8 cellular contexts compared by ENCODE assay signal in the genomic region with DNA sequence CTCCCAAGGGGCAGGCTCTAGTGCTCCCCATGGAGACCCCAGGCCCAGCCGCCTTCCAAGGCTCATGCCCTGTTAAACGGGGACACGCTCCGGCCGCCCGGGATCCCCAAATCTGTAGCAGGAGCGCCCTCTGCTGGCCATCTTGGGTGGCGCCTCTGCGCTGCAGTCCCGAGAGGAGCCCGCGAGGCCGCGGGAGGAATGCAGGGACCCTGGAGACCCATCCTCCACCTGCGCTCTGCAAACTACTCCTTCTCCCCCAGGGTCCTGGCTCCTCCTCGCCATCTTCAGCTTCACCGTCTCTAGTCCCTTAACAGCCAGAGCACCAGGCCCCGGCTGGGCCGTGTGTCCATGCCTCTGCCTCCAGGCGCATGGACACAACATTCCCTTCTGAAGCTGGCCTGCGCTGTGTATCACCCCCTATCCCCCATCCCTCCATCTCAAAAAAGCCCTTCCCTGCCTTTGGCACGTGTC. TPM values are rescaled to one million over a fixed set of nuclear protein-coding genes. Genes with fewer than 3 reads are reported as not detected.
A peak's percentile ranks its signal among the peaks of the same experiment; 100 is the strongest.
DNase-seq lines count a peak whose midpoint lies in the region; ATAC-seq and TF ChIP-seq lines count a peak whose summit lies in the region.

No MANE protein-coding gene starts in this region.

- peaks cover 11% of the 10 kb centered on the region for H3K4me1 ChIP-seq in HAP-1

- H3K36me3 ChIP-seq in HAP-1 (replicated peaks), result no peaks in the 10 kb centered on the region

- peak; percentile 57 for ATAC-seq in left colon
- no peak for ATAC-seq in GM19455 (IDR thresholded peaks at IDR 0.05; ENCODE audit: unreplicated experiment)

- TF ChIP-seq CTCF in coronary artery (IDR thresholded peaks at IDR 0.05), result peak; percentile 85

- H3K36me3 Mint-ChIP-seq in activated CD4-positive, alpha-beta T cell treated with anti-CD3 and anti-CD28 coated beads, Interleukin-2, amount 10 ng/mL, durations not matched to agents 24 days and 14 days (ENCODE audit: low read depth), result no peaks in the 10 kb centered on the region

- H3K27me3 ChIP-seq in HAP-1 (ENCODE audit: low read depth), result no peaks in the 10 kb centered on the region

- peak overlapping the region in 1 of 2 donors; percentile 68 for H3K27ac ChIP-seq in coronary artery

- peaks cover 7% of the 10 kb centered on the region for H3K4me1 Mint-ChIP-seq in activated CD4-positive, alpha-beta T cell treated with anti-CD3 and anti-CD28 coated beads, Interleukin-2, amount 10 ng/mL, durations not matched to agents 24 days and 14 days

- DNase-seq in C1 segment of cervical spinal cord (lab: John Stamatoyannopoulos, UW), result peak in 12 of 14 donors; percentile 37 to 84 (median 68)
- peak; percentile 71 to 97 for DNase-seq in HAP-1 (ENCODE audit: low spot score in 2 of 2)
- DNase-seq in NCI-H460 (ENCODE audit: extremely low read depth, low read depth), result peak; percentile 80
- peak; percentile 96 for DNase-seq in activated CD4-positive, alpha-beta T cell treated with anti-CD3 and anti-CD28 coated beads, Interleukin-2, amount 10 ng/mL, durations not matched to agents 24 days and 14 days
- peak; percentile 90 for DNase-seq in coronary artery (ENCODE audit: low spot score)
- peak; percentile 82 to 96 for DNase-seq in left colon
- DNase-seq in stimulated activated CD4-positive, alpha-beta T cell treated with anti-CD3 and anti-CD28 coated beads, Interleukin-1b, Interleukin-23, amount 100 ng/mL, for 4 hours (ENCODE audit: low read depth in 2 of 2), result peak; percentile 89 to 90

- H3K4me3 ChIP-seq in HAP-1 (peak overlapping the region; percentile 25), coronary artery (peak overlapping the region; percentile 64)

- peaks cover 1% of the 10 kb centered on the region for H3K27me3 Mint-ChIP-seq in activated CD4-positive, alpha-beta T cell treated with anti-CD3 and anti-CD28 coated beads, Interleukin-2, amount 10 ng/mL, durations not matched to agents 24 days and 14 days

- H3K27ac Mint-ChIP-seq in activated CD4-positive, alpha-beta T cell treated with anti-CD3 and anti-CD28 coated beads, Interleukin-2, amount 10 ng/mL, durations not matched to agents 24 days and 14 days, result peak overlapping the region; percentile 34

- no peaks in the 10 kb centered on the region for H3K9me3 ChIP-seq in HAP-1

- intact Hi-C loops in activated CD4-positive, alpha-beta T cell treated with anti-CD3 and anti-CD28 coated beads, Interleukin-2, amount 10 ng/mL, durations not matched to agents 24 days and 14 days (cut with micrococcal nuclease), result loop anchor here (1.0 to 5.0 kb wide), 6 partner anchors 14 to 845 kb away; a partner anchor contains a TSS
- intact Hi-C loops in left colon (cut with DNase I, micrococcal nuclease), result loop anchor here (5.0 to 10.0 kb wide), 3 partner anchors 93 to 733 kb away; no protein-coding TSS in a partner anchor

- peak overlapping the region; percentile 76 for H3K4me3 Mint-ChIP-seq in activated CD4-positive, alpha-beta T cell treated with anti-CD3 and anti-CD28 coated beads, Interleukin-2, amount 10 ng/mL, durations not matched to agents 24 days and 14 days

- H3K9me3 Mint-ChIP-seq in activated CD4-positive, alpha-beta T cell treated with anti-CD3 and anti-CD28 coated beads, Interleukin-2, amount 10 ng/mL, durations not matched to agents 24 days and 14 days, result no peaks in the 10 kb centered on the region

- in situ Hi-C loops in HAP-1 (cut with MboI; ENCODE audit: low sequenced_read_pairs), result no loop called here

RNA-seq across cellular contexts. Expression of a gene that starts 23.6 kb away (rescaled TPM):
- 0.42 TPM in 1 of 2 replicates, not detected in the other for total RNA-seq in NCI-H460 (2014; rRNA removed; shearing (Covaris generic))
- not detected in 2 replicates for polyA plus RNA-seq in NCI-H460 (2014; cell fraction: nucleus; rRNA removed)
- not detected in 2 replicates for total RNA-seq in activated CD4-positive, alpha-beta T cell treated with anti-CD3 and anti-CD28 coated beads, Interleukin-2, amount 10 ng/mL, durations not matched to agents 24 days and 14 days
- total RNA-seq in left colon, result under 1 TPM in 1 of 2 donors, not detected in 1; 0.70 TPM

RNA-seq across cellular contexts. Expression of a gene that starts 35.4 kb away (rescaled TPM):
- not detected in 2 replicates for total RNA-seq in NCI-H460 (2014; rRNA removed; shearing (Covaris generic))
- polyA plus RNA-seq in NCI-H460 (2014; cell fraction: nucleus; rRNA removed), result not detected in 2 replicates
- not detected in 2 replicates for total RNA-seq in activated CD4-positive, alpha-beta T cell treated with anti-CD3 and anti-CD28 coated beads, Interleukin-2, amount 10 ng/mL, durations not matched to agents 24 days and 14 days
- total RNA-seq in left colon, result not detected

RNA-seq across cellular contexts. Expression of a gene that starts 40.7 kb away (rescaled TPM):
- 356 and 499 TPM in 2 replicates for total RNA-seq in NCI-H460 (2014; rRNA removed; shearing (Covaris generic))
- 292 and 380 TPM in 2 replicates for polyA plus RNA-seq in NCI-H460 (2014; cell fraction: nucleus; rRNA removed)
- total RNA-seq in activated CD4-positive, alpha-beta T cell treated with anti-CD3 and anti-CD28 coated beads, Interleukin-2, amount 10 ng/mL, durations not matched to agents 24 days and 14 days, result 837 and 858 TPM in 2 replicates
- 100 to 1,000 TPM; 596 to 603 TPM for total RNA-seq in left colon
